Comparison of ENCODE assay signal across 28 cellular contexts in genomic region chr1:47393141-47393540, GRCh38. TPM values are rescaled to one million over a fixed set of nuclear protein-coding genes. Genes with fewer than 3 reads are reported as not detected.
DNase-seq lines count a peak whose midpoint lies in the region; ATAC-seq lines count a peak whose summit lies in the region.
"Had no signal": no experiment of that assay in that cellular context is flagged by ENCODE, and none has a peak within 500 bp of the region (broad histone marks: within the 10 kb centered on the region; RNA-seq: fewer than 3 reads in every experiment).

No MANE protein-coding gene starts in this region.

- no peaks in the 10 kb centered on the region for H3K9me3 ChIP-seq in SJCRH30 (replicated peaks)
- H3K9me3 ChIP-seq: BLaER1 had no signal

- H3K4me3 ChIP-seq in SJCRH30, result no peak overlapping the region
- H3K4me3 ChIP-seq: BLaER1, K562, SK-N-MC had no signal

- DNase-seq in DMS 273 (lab: John Stamatoyannopoulos, UW; ENCODE audit: unreplicated experiment), result peak; percentile 22
- no peak for DNase-seq in DMS 273 treated with DMSO at 0.1 percent for 48 hours (lab: John Stamatoyannopoulos, UW)
- DNase-seq in SJCRH30, result peak; percentile 52 to 70
- DNase-seq in islet precursor cell, result peak; percentile 42
- DNase-seq in hepatic stellate cell (ENCODE audit: low spot score), result no peak
- no peak for DNase-seq in activated gamma-delta T cell (lab: John Stamatoyannopoulos, UW)
- DNase-seq: ACHN; CD4-positive, alpha-beta T cell; COR-L47; DND-41; GOT3; NCI-H1092; NCI-H1436; NCI-H187 treated with DMSO at 0.1 percent for 48 hours; NCI-H2107; NCI-H226; NCI-H524 treated with DMSO at 0.1 percent for 48 hours; NCI-H82; SHP77; SW 1271 had no signal

- H3K36me3 ChIP-seq in SJCRH30, result no peaks in the 10 kb centered on the region
- H3K36me3 ChIP-seq: BLaER1 had no signal

- no peaks in the 10 kb centered on the region for H3K27me3 ChIP-seq in SJCRH30
- H3K27me3 ChIP-seq: BLaER1 had no signal

- no peak overlapping the region for H3K27ac ChIP-seq in SJCRH30
- H3K27ac ChIP-seq: 22Rv1, BLaER1, SK-N-MC had no signal

- no peak for ATAC-seq in HG03460 (IDR thresholded peaks at IDR 0.05; ENCODE audit: unreplicated experiment)
- no peak for ATAC-seq in HG02870 (IDR thresholded peaks at IDR 0.05; ENCODE audit: unreplicated experiment)
- ATAC-seq: K562 had no signal

- H3K4me1 ChIP-seq in SJCRH30, result peaks cover 9% of the 10 kb centered on the region
- H3K4me1 ChIP-seq: BLaER1 had no signal

RNA-seq across cellular contexts. Expression of gene FOXE3, which starts 22.9 kb away (rescaled TPM):
- not detected in 2 replicates for total RNA-seq in SJCRH30 (2014; rRNA removed; shearing (Covaris generic))
- total RNA-seq: CD4-positive, alpha-beta T cell; G401; K562; OCI-LY7 had no signal

RNA-seq across cellular contexts. Expression of gene FOXD2, which starts 44.7 kb away (rescaled TPM):
- 1.7 and 2.2 TPM in 2 replicates for total RNA-seq in SJCRH30 (2014; rRNA removed; shearing (Covaris generic))

RNA-seq across cellular contexts. Expression of gene CMPK1, which starts 59.6 kb away (rescaled TPM):
- total RNA-seq in SJCRH30 (2014; rRNA removed; shearing (Covaris generic)), result 127 and 144 TPM in 2 replicates

Comparison
In these comparisons a context has a peak if more than half of its experiments do, and no peak if none do; other contexts are left out.
1. DNase-seq: peak in DMS 273 (single experiment), SJCRH30 (2 of 2) and islet precursor cell (single experiment); none in DMS 273 treated with DMSO at 0.1 percent for 48 hours (single experiment), hepatic stellate cell (single experiment) and activated gamma-delta T cell (single experiment).